Comparison of ENCODE assay signal across 21 cellular contexts in genomic region chr10:110170142-110170887, GRCh38. TPM values are rescaled to one million over a fixed set of nuclear protein-coding genes. Genes with fewer than 3 reads are reported as not detected.
A peak's percentile ranks its signal among the peaks of the same experiment; 100 is the strongest.
DNase-seq lines count a peak whose midpoint lies in the region; ATAC-seq and TF ChIP-seq lines count a peak whose summit lies in the region.
"Had no signal": no experiment of that assay in that cellular context is flagged by ENCODE, and none has a peak within 500 bp of the region (broad histone marks: within the 10 kb centered on the region; RNA-seq: fewer than 3 reads in every experiment).

No MANE protein-coding gene starts in this region.

- DNase-seq in CD4-positive, alpha-beta T cell: no peak
- DNase-seq in MV-4-11 (lab: John Stamatoyannopoulos, UW) (peak; percentile 69), Right ventricle myocardium superior (no peak), neural crest cell (ENCODE audit: low read depth, low spot score) (no peak), T-helper 17 cell (no peak), RKO (ENCODE audit: low spot score) (no peak), activated gamma-delta T cell (lab: John Stamatoyannopoulos, UW) (no peak)
- DNase-seq in activated effector memory CD4-positive, alpha-beta T cell treated with anti-CD3 and anti-CD28 coated beads, Interleukin-2, amount 50 U/mL, for 16 hours: no peak
- DNase-seq: dorsolateral prefrontal cortex; foreskin melanocyte; midbrain; NCI-H1048; NCI-H2081; NCI-H510A treated with DMSO at 0.1 percent for 48 hours; nephron progenitor cell; SK-N-SH; stimulated activated CD4-positive, alpha-beta T cell treated with anti-CD3 and anti-CD28 coated beads, Interleukin-12 subunit alpha, Interleukin-12 subunit beta, amount 100 ng/mL, for 4 hours; T-helper 9 cell had no signal

- ATAC-seq in CD4-positive, alpha-beta T cell (ENCODE audit: poor library complexity): peak; percentile 34
- ATAC-seq in Right ventricle myocardium superior (ENCODE audit: poor library complexity) (peak; percentile 18), T-helper 17 cell (no peak)
- ATAC-seq: activated CD4-positive, CD25-positive, alpha-beta regulatory T cell treated with anti-CD3 and anti-CD28 coated beads, Interleukin-2, amount 50 U/mL, for 24 hours; CD8-positive, alpha-beta T cell had no signal

- CTCF ChIA-PET in CD4-positive, alpha-beta T cell (lab: Charles Lee): no interaction called here

- no peaks in the 10 kb centered on the region for H3K36me3 Mint-ChIP-seq in CD4-positive, alpha-beta T cell (ENCODE audit: low read depth)
- H3K36me3 Mint-ChIP-seq in neural crest cell (ENCODE audit: low read depth): no peaks in the 10 kb centered on the region
- no peaks in the 10 kb centered on the region for H3K36me3 Mint-ChIP-seq in T-helper 17 cell (ENCODE audit: low read depth)
- H3K36me3 Mint-ChIP-seq: CD8-positive, alpha-beta T cell had no signal

- peaks cover 69% of the 10 kb centered on the region for H3K27me3 ChIP-seq in CD4-positive, alpha-beta T cell (ENCODE audit: control insufficient read depth, insufficient read depth, low read length)

- intact Hi-C loops in CD4-positive, alpha-beta T cell (cut with DNase I, micrococcal nuclease): no loop called here
- intact Hi-C loops in Right ventricle myocardium superior (cut with DNase I): no loop called here

- H3K4me3 Mint-ChIP-seq in CD4-positive, alpha-beta T cell: no peak overlapping the region
- H3K4me3 Mint-ChIP-seq in neural crest cell (no peak overlapping the region), T-helper 17 cell (no peak overlapping the region)
- H3K4me3 Mint-ChIP-seq: CD8-positive, alpha-beta T cell had no signal

- POLR2A ChIA-PET in CD4-positive, alpha-beta T cell (lab: Charles Lee): no interaction called here

- no peak for TF ChIP-seq CTCF in CD4-positive, alpha-beta T cell (IDR thresholded peaks at IDR 0.05)
- TF ChIP-seq CTCF in neural crest cell (conservative IDR thresholded peaks at IDR 0.05): peak; percentile 20

- H3K27me3 Mint-ChIP-seq in CD4-positive, alpha-beta T cell: peaks cover 84% of the 10 kb centered on the region
- H3K27me3 Mint-ChIP-seq in neural crest cell (ENCODE audit: low read depth) (peaks cover 80% of the 10 kb centered on the region), T-helper 17 cell (peaks cover 82% of the 10 kb centered on the region)

- H3K9me3 Mint-ChIP-seq in CD4-positive, alpha-beta T cell: no peaks in the 10 kb centered on the region
- H3K9me3 Mint-ChIP-seq in neural crest cell: no peaks in the 10 kb centered on the region
- H3K9me3 Mint-ChIP-seq: CD8-positive, alpha-beta T cell; nephron progenitor cell had no signal

- no peak overlapping the region for H3K27ac Mint-ChIP-seq in CD4-positive, alpha-beta T cell
- H3K27ac Mint-ChIP-seq in neural crest cell (ENCODE audit: unreplicated experiment): no peak overlapping the region
- no peak overlapping the region for H3K27ac Mint-ChIP-seq in T-helper 17 cell
- H3K27ac Mint-ChIP-seq: CD8-positive, alpha-beta T cell; nephron progenitor cell had no signal

- H3K27ac ChIP-seq in CD4-positive, alpha-beta T cell (ENCODE audit: low read depth, low read length): no peak overlapping the region
- H3K27ac ChIP-seq: dorsolateral prefrontal cortex, KMS-11 had no signal

- H3K9me3 ChIP-seq in CD4-positive, alpha-beta T cell (ENCODE audit: control insufficient read depth, low read length): no peaks in the 10 kb centered on the region
- H3K9me3 ChIP-seq in T-helper 17 cell (ENCODE audit: control insufficient read depth, low read length, poor library complexity, severe bottlenecking): no peaks in the 10 kb centered on the region
- H3K9me3 ChIP-seq: SK-N-SH had no signal

- H3K4me1 Mint-ChIP-seq in CD4-positive, alpha-beta T cell (ENCODE audit: low read depth): peaks cover 28% of the 10 kb centered on the region
- H3K4me1 Mint-ChIP-seq in neural crest cell (peaks cover 12% of the 10 kb centered on the region), T-helper 17 cell (peaks cover 19% of the 10 kb centered on the region)

RNA-seq across cellular contexts. Expression of gene MXI1, which starts 37.1 kb away (rescaled TPM):
- total RNA-seq in CD4-positive, alpha-beta T cell: 10 to 100 TPM; 74.3 to 84.3 TPM
- 75.2 TPM for total RNA-seq in Right ventricle myocardium superior
- total RNA-seq in neural crest cell: 18.6 and 20.6 TPM in 2 replicates
- 10 to 100 TPM; 43.2 to 48.8 TPM for total RNA-seq in T-helper 17 cell
